In genomic region chr6:114011486-114011885, GRCh38 we compare ENCODE assay signal across 8 cellular contexts. TPM values are rescaled to one million over a fixed set of nuclear protein-coding genes. Genes with fewer than 3 reads are reported as not detected.
DNase-seq lines count a peak whose midpoint lies in the region; ATAC-seq, FAIRE-seq and TF ChIP-seq lines count a peak whose summit lies in the region.
"Not testable (repeated sequence)": the region's sequence is repeated elsewhere in the genome, so short reads cannot be mapped to it uniquely, and the experiment has no call there.

No MANE protein-coding gene starts in this region.

- peak overlapping the region; percentile 69 for H3K4me3 Mint-ChIP-seq in T-helper 2 cell treated with Interferon-gamma antibody and Interleukin-4, amounts not matched to agents 5 μg/mL and 100 μg/mL, for 36 hours
- H3K4me3 Mint-ChIP-seq in activated T-helper 1 cell treated with anti-CD3 and anti-CD28 coated beads, Interleukin-12 subunit alpha, Interleukin-12 subunit beta, Interleukin-2, Interleukin-4 antibody, amounts not matched to agents 30 ng/mL and 10 ng/mL and 1 ng/mL, durations not matched to agents 14 hours and 24 hours and 36 hours; astrocyte (ENCODE audit: unreplicated experiment): not testable (repeated sequence)
- H3K4me3 Mint-ChIP-seq in naive thymus-derived CD4-positive, alpha-beta T cell, result peak overlapping the region in 5 of 10 donors; percentile 7 to 67 (median 33)

- not testable (repeated sequence) for H2AFZ ChIP-seq in DND-41 (ENCODE audit: low read depth, low read length); astrocyte (ENCODE audit: low read depth, low read length)
- peak overlapping the region; percentile 6 for H2AFZ ChIP-seq in smooth muscle cell (ENCODE audit: low read depth)

- not testable (repeated sequence) for H3K36me3 Mint-ChIP-seq in T-helper 2 cell treated with Interferon-gamma antibody and Interleukin-4, amounts not matched to agents 5 μg/mL and 100 μg/mL, for 36 hours (ENCODE audit: low read depth); activated T-helper 1 cell treated with anti-CD3 and anti-CD28 coated beads, Interleukin-12 subunit alpha, Interleukin-12 subunit beta, Interleukin-2, Interleukin-4 antibody, amounts not matched to agents 30 ng/mL and 10 ng/mL and 1 ng/mL, durations not matched to agents 14 hours and 24 hours and 36 hours (ENCODE audit: low read depth); astrocyte (ENCODE audit: low read depth, unreplicated experiment); naive thymus-derived CD4-positive, alpha-beta T cell

- POLR2A ChIA-PET in naive thymus-derived CD4-positive, alpha-beta T cell (lab: Charles Lee), result not testable (repeated sequence)

- intact Hi-C loops in activated T-helper 1 cell treated with anti-CD3 and anti-CD28 coated beads, Interleukin-12 subunit alpha, Interleukin-12 subunit beta, Interleukin-2, Interleukin-4 antibody, amounts not matched to agents 30 ng/mL and 10 ng/mL and 1 ng/mL, durations not matched to agents 14 hours and 24 hours and 36 hours (cut with micrococcal nuclease); naive thymus-derived CD4-positive, alpha-beta T cell (cut with micrococcal nuclease): not testable (repeated sequence)

- H3K4me3 ChIP-seq in DND-41 (ENCODE audit: low read depth in 1 of 2, low read length in 2 of 2); HUES6 (ENCODE audit: low read depth, low read length); astrocyte (ENCODE audit: insufficient read depth, low read depth, low read length); naive thymus-derived CD4-positive, alpha-beta T cell (ENCODE audit: low read length): not testable (repeated sequence)
- H3K4me3 ChIP-seq in smooth muscle cell, result peak overlapping the region; percentile 60

- H3K4me1 Mint-ChIP-seq in T-helper 2 cell treated with Interferon-gamma antibody and Interleukin-4, amounts not matched to agents 5 μg/mL and 100 μg/mL, for 36 hours (ENCODE audit: low read depth), result peaks cover 25% of the 10 kb centered on the region
- peaks cover 21% of the 10 kb centered on the region for H3K4me1 Mint-ChIP-seq in activated T-helper 1 cell treated with anti-CD3 and anti-CD28 coated beads, Interleukin-12 subunit alpha, Interleukin-12 subunit beta, Interleukin-2, Interleukin-4 antibody, amounts not matched to agents 30 ng/mL and 10 ng/mL and 1 ng/mL, durations not matched to agents 14 hours and 24 hours and 36 hours (ENCODE audit: low read depth)
- H3K4me1 Mint-ChIP-seq in astrocyte (ENCODE audit: low read depth, unreplicated experiment), result peaks cover 36% of the 10 kb centered on the region
- H3K4me1 Mint-ChIP-seq in naive thymus-derived CD4-positive, alpha-beta T cell, result peaks cover 7 to 26% (median 20%) of the 10 kb centered on the region in 7 donors

- not testable (repeated sequence) for H3K27me3 ChIP-seq in DND-41 (ENCODE audit: insufficient read depth, low read length, poor library complexity); HUES6 (ENCODE audit: control insufficient read depth, insufficient read depth, low read length); astrocyte (ENCODE audit: insufficient read depth, low read length); naive thymus-derived CD4-positive, alpha-beta T cell (ENCODE audit: control insufficient read depth in 2 of 2, insufficient read depth in 2 of 2, low read length in 2 of 2); smooth muscle cell (ENCODE audit: low read depth)

- H3K9me3 Mint-ChIP-seq in T-helper 2 cell treated with Interferon-gamma antibody and Interleukin-4, amounts not matched to agents 5 μg/mL and 100 μg/mL, for 36 hours; activated T-helper 1 cell treated with anti-CD3 and anti-CD28 coated beads, Interleukin-12 subunit alpha, Interleukin-12 subunit beta, Interleukin-2, Interleukin-4 antibody, amounts not matched to agents 30 ng/mL and 10 ng/mL and 1 ng/mL, durations not matched to agents 14 hours and 24 hours and 36 hours; astrocyte (ENCODE audit: unreplicated experiment); naive thymus-derived CD4-positive, alpha-beta T cell: not testable (repeated sequence)

- H4K20me1 ChIP-seq in DND-41 (ENCODE audit: insufficient read depth, low read length); astrocyte (ENCODE audit: insufficient read depth, low read length); smooth muscle cell (ENCODE audit: low read depth): not testable (repeated sequence)

- H3K36me3 ChIP-seq in DND-41 (ENCODE audit: insufficient read depth, low read length); HUES6 (ENCODE audit: control insufficient read depth, insufficient read depth, low read length); astrocyte (ENCODE audit: insufficient read depth, low read length); naive thymus-derived CD4-positive, alpha-beta T cell (ENCODE audit: control insufficient read depth in 2 of 3, insufficient read depth in 3 of 3, low read length in 3 of 3); smooth muscle cell (ENCODE audit: low read depth): not testable (repeated sequence)

- H3K27ac Mint-ChIP-seq in T-helper 2 cell treated with Interferon-gamma antibody and Interleukin-4, amounts not matched to agents 5 μg/mL and 100 μg/mL, for 36 hours, result not testable (repeated sequence)
- peak overlapping the region; percentile 73 for H3K27ac Mint-ChIP-seq in activated T-helper 1 cell treated with anti-CD3 and anti-CD28 coated beads, Interleukin-12 subunit alpha, Interleukin-12 subunit beta, Interleukin-2, Interleukin-4 antibody, amounts not matched to agents 30 ng/mL and 10 ng/mL and 1 ng/mL, durations not matched to agents 14 hours and 24 hours and 36 hours
- peak overlapping the region; percentile 64 for H3K27ac Mint-ChIP-seq in astrocyte (ENCODE audit: unreplicated experiment)
- H3K27ac Mint-ChIP-seq in naive thymus-derived CD4-positive, alpha-beta T cell, result peak overlapping the region in 4 of 9 donors; percentile 26 to 80 (median 56)

- not testable (repeated sequence) for H3K27ac ChIP-seq in DND-41 (ENCODE audit: low read length); astrocyte (ENCODE audit: low read depth, low read length); naive thymus-derived CD4-positive, alpha-beta T cell (ENCODE audit: low read depth, low read length)
- peak overlapping the region; percentile 94; the same call in 1 of the 2 replicates for H3K27ac ChIP-seq in HUES6 (ENCODE audit: low read depth, low read length)
- peak overlapping the region; percentile 93 for H3K27ac ChIP-seq in smooth muscle cell (ENCODE audit: low read depth)

- not testable (repeated sequence) for H3K9ac ChIP-seq in DND-41 (ENCODE audit: low read depth, low read length); astrocyte (ENCODE audit: low read length)
- peak overlapping the region; percentile 87 for H3K9ac ChIP-seq in HUES6 (ENCODE audit: low read length)
- H3K9ac ChIP-seq in smooth muscle cell (ENCODE audit: low read depth), result peak overlapping the region; percentile 80

- TF ChIP-seq CTCF in DND-41 (IDR thresholded peaks at IDR 0.05; ENCODE audit: borderline replicate concordance, extremely low read depth, low read length, poor library complexity, severe bottlenecking); astrocyte (IDR thresholded peaks at IDR 0.05; ENCODE audit: insufficient read depth, low read depth, low read length); smooth muscle cell (IDR thresholded peaks at IDR 0.05; ENCODE audit: borderline replicate concordance, insufficient read depth, poor library complexity, severe bottlenecking): not testable (repeated sequence)

- peak; percentile 33; the same call in 1 of the 3 replicates for ATAC-seq in DND-41 (ENCODE audit: insufficient read depth, low read depth)
- ATAC-seq in naive thymus-derived CD4-positive, alpha-beta T cell, result peak; percentile 38

- not testable (repeated sequence) for DNase-seq in DND-41; T-helper 2 cell treated with Interferon-gamma antibody and Interleukin-4, amounts not matched to agents 5 μg/mL and 100 μg/mL, for 36 hours (ENCODE audit: low spot score); activated T-helper 1 cell treated with anti-CD3 and anti-CD28 coated beads, Interleukin-12 subunit alpha, Interleukin-12 subunit beta, Interleukin-2, Interleukin-4 antibody, amounts not matched to agents 30 ng/mL and 10 ng/mL and 1 ng/mL, durations not matched to agents 14 hours and 24 hours and 36 hours (ENCODE audit: low spot score); astrocyte (ENCODE audit: low read depth); smooth muscle cell (lab: John Stamatoyannopoulos, UW; ENCODE audit: unreplicated experiment)
- peak; percentile 89 for DNase-seq in islet precursor cell
- DNase-seq in naive thymus-derived CD4-positive, alpha-beta T cell, result peak in 4 of 9 donors; percentile 22 to 29 (median 26)

- H3K9me3 ChIP-seq in DND-41 (ENCODE audit: insufficient read depth, low read length, severe bottlenecking); HUES6 (ENCODE audit: control insufficient read depth, insufficient read depth, low read depth, low read length); astrocyte (ENCODE audit: insufficient read depth, low read depth, low read length); naive thymus-derived CD4-positive, alpha-beta T cell (ENCODE audit: control insufficient read depth in 2 of 3, low read length in 3 of 3); smooth muscle cell (replicated peaks; ENCODE audit: low read depth): not testable (repeated sequence)

- H3F3A ChIP-seq in smooth muscle cell (ENCODE audit: low read depth), result not testable (repeated sequence)

- WGBS in smooth muscle cell (ENCODE audit: low lambda C conversion rate), result 2% methylated on average over 7 of the region's 7 CpGs

- FAIRE-seq in astrocyte (lab: Jason Lieb, UNC), result not testable (repeated sequence)

- peaks cover 14% of the 10 kb centered on the region for H3K27me3 Mint-ChIP-seq in T-helper 2 cell treated with Interferon-gamma antibody and Interleukin-4, amounts not matched to agents 5 μg/mL and 100 μg/mL, for 36 hours (ENCODE audit: low read depth)
- peaks cover 15% of the 10 kb centered on the region for H3K27me3 Mint-ChIP-seq in activated T-helper 1 cell treated with anti-CD3 and anti-CD28 coated beads, Interleukin-12 subunit alpha, Interleukin-12 subunit beta, Interleukin-2, Interleukin-4 antibody, amounts not matched to agents 30 ng/mL and 10 ng/mL and 1 ng/mL, durations not matched to agents 14 hours and 24 hours and 36 hours (ENCODE audit: insufficient read depth)
- H3K27me3 Mint-ChIP-seq in astrocyte (ENCODE audit: low read depth, unreplicated experiment), result not testable (repeated sequence)
- H3K27me3 Mint-ChIP-seq in naive thymus-derived CD4-positive, alpha-beta T cell, result peaks cover 0 to 18% (median 8%) of the 10 kb centered on the region in 5 donors

- not testable (repeated sequence) for H3K79me2 ChIP-seq in DND-41 (ENCODE audit: insufficient read depth, low read length); astrocyte (ENCODE audit: insufficient read depth, low read length)
- H3K79me2 ChIP-seq in smooth muscle cell (ENCODE audit: low read depth), result peaks cover 48% of the 10 kb centered on the region

- CTCF ChIA-PET in naive thymus-derived CD4-positive, alpha-beta T cell (lab: Charles Lee), result not testable (repeated sequence)

- H3K4me1 ChIP-seq in DND-41 (ENCODE audit: insufficient read depth, low read length), result peaks cover 24% of the 10 kb centered on the region
- H3K4me1 ChIP-seq in HUES6 (ENCODE audit: control insufficient read depth, insufficient read depth, low read length), result peaks cover 43% of the 10 kb centered on the region
- H3K4me1 ChIP-seq in astrocyte (ENCODE audit: insufficient read depth, low read length); naive thymus-derived CD4-positive, alpha-beta T cell (ENCODE audit: control insufficient read depth in 2 of 2, insufficient read depth in 2 of 2, low read length in 2 of 2): not testable (repeated sequence)
- peaks cover 17% of the 10 kb centered on the region for H3K4me1 ChIP-seq in smooth muscle cell (ENCODE audit: low read depth)

- not testable (repeated sequence) for H3K4me2 ChIP-seq in DND-41 (ENCODE audit: insufficient read depth, low read length); astrocyte (ENCODE audit: low read length)
- H3K4me2 ChIP-seq in smooth muscle cell, result peak overlapping the region; percentile 88

RNA-seq across cellular contexts. Expression of gene HDAC2, which starts 40.5 kb away (rescaled TPM):
- total RNA-seq in activated T-helper 1 cell treated with anti-CD3 and anti-CD28 coated beads, Interleukin-12 subunit alpha, Interleukin-12 subunit beta, Interleukin-2, Interleukin-4 antibody, amounts not matched to agents 30 ng/mL and 10 ng/mL and 1 ng/mL, durations not matched to agents 14 hours and 24 hours and 36 hours, result 125 and 128 TPM in 2 replicates
- 173 and 179 TPM in 2 replicates for total RNA-seq in astrocyte
- total RNA-seq in naive thymus-derived CD4-positive, alpha-beta T cell, result 10 to 100 TPM; 46.6 to 72.0 (median 54.7) TPM
- polyA plus RNA-seq in naive thymus-derived CD4-positive, alpha-beta T cell, result 10 to 100 TPM; 81.7 to 87.8 TPM
- 192 and 228 TPM in 2 replicates for total RNA-seq in smooth muscle cell
- 198 and 199 TPM in 2 replicates for polyA plus RNA-seq in smooth muscle cell
